In genomic region chr14:49961270-49962222, GRCh38 we compare ENCODE assay signal across 1 cellular context.
TF ChIP-seq lines count a peak whose summit lies in the region.

No MANE protein-coding gene starts in this region.

TF ChIP-seq in SK-N-SH treated with all-trans-retinoic acid at 6 μM for 48 hours, 23 proteins besides CTCF, POLR2A, EP300 and RAD21 (continued from another document):
- no peak for TF ChIP-seq TSHZ2 (CRISPR knock-in tag; IDR thresholded peaks at IDR 0.05)
- no peak for TF ChIP-seq POU6F1 (CRISPR knock-in tag; IDR thresholded peaks at IDR 0.05; ENCODE audit: borderline replicate concordance, low read depth)
